1 cellular context compared by ENCODE assay signal in the genomic region with DNA sequence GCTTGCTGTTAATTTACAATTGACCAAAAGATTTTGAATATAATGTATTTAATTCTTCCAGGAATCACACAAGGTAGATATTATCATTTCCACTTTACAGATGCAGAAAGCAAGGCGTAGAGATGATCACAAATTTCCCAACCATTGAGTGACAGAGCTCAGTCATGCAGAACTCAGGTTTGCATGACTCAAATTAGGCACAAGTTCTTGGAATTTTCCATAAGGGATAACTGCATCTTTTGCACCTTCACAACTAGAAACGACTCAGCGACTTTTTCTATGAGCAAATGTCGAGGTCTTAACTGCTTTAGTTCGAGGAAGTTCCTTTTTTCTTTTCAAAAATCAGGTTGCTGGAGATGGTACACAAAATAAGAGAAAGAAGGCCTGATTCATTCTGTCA.
TF ChIP-seq lines count a peak whose summit lies in the region.

No MANE protein-coding gene starts in this region.

TF ChIP-seq in IMR-90, 13 proteins besides CTCF, POLR2A, EP300 and RAD21 (continued from another document):
- TF ChIP-seq, protein P1, sequence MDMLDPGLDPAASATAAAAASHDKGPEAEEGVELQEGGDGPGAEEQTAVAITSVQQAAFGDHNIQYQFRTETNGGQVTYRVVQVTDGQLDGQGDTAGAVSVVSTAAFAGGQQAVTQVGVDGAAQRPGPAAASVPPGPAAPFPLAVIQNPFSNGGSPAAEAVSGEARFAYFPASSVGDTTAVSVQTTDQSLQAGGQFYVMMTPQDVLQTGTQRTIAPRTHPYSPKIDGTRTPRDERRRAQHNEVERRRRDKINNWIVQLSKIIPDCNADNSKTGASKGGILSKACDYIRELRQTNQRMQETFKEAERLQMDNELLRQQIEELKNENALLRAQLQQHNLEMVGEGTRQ (IDR thresholded peaks at IDR 0.05; ENCODE audit: low read depth, low read length) = no peak
